ENCODE assay signal across 21 cellular contexts in the genomic region with DNA sequence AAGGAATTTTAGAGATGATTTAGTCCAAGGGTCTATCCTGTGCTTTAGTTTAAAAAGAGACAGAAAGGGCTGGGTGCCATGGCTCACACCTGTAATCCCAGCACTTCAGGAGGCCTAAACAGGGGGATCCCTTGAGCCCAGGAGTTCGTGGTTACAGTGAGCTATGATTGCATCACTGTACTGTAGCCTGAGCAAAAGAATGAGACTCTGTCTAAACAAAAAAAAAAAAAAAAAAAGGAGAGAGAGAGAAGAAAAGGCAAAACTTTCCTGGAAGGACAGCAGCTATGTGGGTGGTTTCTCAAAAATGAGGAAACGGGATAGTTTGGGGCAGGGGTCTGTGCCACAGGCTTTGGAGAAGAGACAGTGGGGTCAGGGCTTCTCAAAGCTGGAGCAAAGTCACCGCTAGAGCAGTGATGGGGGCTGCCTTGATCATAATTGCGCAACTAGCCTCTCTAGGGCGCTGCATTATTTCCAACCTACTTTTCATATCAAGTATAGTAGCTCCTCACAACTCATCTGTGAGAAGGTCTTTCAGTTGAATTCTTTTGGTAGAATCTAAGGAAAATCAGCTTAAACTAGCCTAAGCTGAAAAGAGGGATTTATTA. TPM values are rescaled to one million over a fixed set of nuclear protein-coding genes. Genes with fewer than 3 reads are reported as not detected.
A peak's percentile ranks its signal among the peaks of the same experiment; 100 is the strongest.
DNase-seq lines count a peak whose midpoint lies in the region; TF ChIP-seq lines count a peak whose summit lies in the region.
"Had no signal": no experiment of that assay in that cellular context is flagged by ENCODE, and none has a peak within 500 bp of the region (broad histone marks: within the 10 kb centered on the region; RNA-seq: fewer than 3 reads in every experiment).

No MANE protein-coding gene starts in this region.

- H3K27ac ChIP-seq in breast epithelium (no peak overlapping the region), fibroblast of lung (ENCODE audit: insufficient read depth, low read length) (no peak overlapping the region), smooth muscle cell (ENCODE audit: low read depth) (peak overlapping the region; percentile 10)
- H3K27ac ChIP-seq: esophagus muscularis mucosa, tibial artery had no signal

- DNase-seq in MCF 10A (ENCODE audit: unreplicated experiment) (peak; percentile 25), breast epithelium (ENCODE audit: low spot score in 2 of 2) (no peak), RPMI7951 (ENCODE audit: low read depth) (peak; percentile 26), fibroblast of lung (ENCODE audit: low read depth in 2 of 2) (peak; percentile 37 to 50), smooth muscle cell (lab: John Stamatoyannopoulos, UW; ENCODE audit: unreplicated experiment) (no peak), AML-193 (lab: John Stamatoyannopoulos, UW) (no peak), NCI-H128 (lab: John Stamatoyannopoulos, UW; ENCODE audit: unreplicated experiment) (no peak), putamen (ENCODE audit: low spot score) (no peak)
- DNase-seq: activated B cell treated with CpG ODN at 0.5 μM for 24 hours; CD4-positive, CD25-positive, alpha-beta regulatory T cell; central memory CD4-positive, alpha-beta T cell; DMS153; effector CD4-positive, alpha-beta T cell; hypothalamus; NCI-H2029 treated with DMSO at 0.1 percent for 48 hours; NCI-H524 treated with DMSO at 0.1 percent for 48 hours; posterior cingulate gyrus; T-helper 17 cell; tibial artery had no signal

- no peak overlapping the region for H3K9ac ChIP-seq in fibroblast of lung (ENCODE audit: insufficient read depth, low read length)
- no peak overlapping the region for H3K9ac ChIP-seq in smooth muscle cell (ENCODE audit: low read depth)

- no peaks in the 10 kb centered on the region for H3K36me3 Mint-ChIP-seq in MCF 10A (ENCODE audit: insufficient read depth, unreplicated experiment)
- H3K36me3 Mint-ChIP-seq: CD4-positive, CD25-positive, alpha-beta regulatory T cell had no signal

- peaks cover 25% of the 10 kb centered on the region for H3K4me1 Mint-ChIP-seq in MCF 10A (ENCODE audit: insufficient read depth, unreplicated experiment)
- H3K4me1 Mint-ChIP-seq: activated B cell treated with CpG ODN at 0.5 μM for 24 hours had no signal

- H3K27me3 ChIP-seq in breast epithelium (no peaks in the 10 kb centered on the region), fibroblast of lung (ENCODE audit: control insufficient read depth, insufficient read depth, low read length) (no peaks in the 10 kb centered on the region), smooth muscle cell (ENCODE audit: low read depth) (no peaks in the 10 kb centered on the region)
- H3K27me3 ChIP-seq: esophagus muscularis mucosa, tibial artery had no signal

- no peaks in the 10 kb centered on the region for H3K9me3 Mint-ChIP-seq in MCF 10A (ENCODE audit: unreplicated experiment)
- H3K9me3 Mint-ChIP-seq: activated B cell treated with CpG ODN at 0.5 μM for 24 hours, nephron had no signal

- no peaks in the 10 kb centered on the region for H3F3A ChIP-seq in smooth muscle cell (ENCODE audit: low read depth)

- no TSS peak for BruUV-seq in MCF 10A (replicated peaks; lab: Mats Ljungman, UMichigan)

- no peaks in the 10 kb centered on the region for H3K79me2 ChIP-seq in fibroblast of lung (ENCODE audit: control insufficient read depth, insufficient read depth, low read length)
- H3K79me2 ChIP-seq in smooth muscle cell (ENCODE audit: low read depth) = no peaks in the 10 kb centered on the region

- no peaks in the 10 kb centered on the region for H3K9me3 ChIP-seq in breast epithelium
- no peaks in the 10 kb centered on the region for H3K9me3 ChIP-seq in fibroblast of lung (ENCODE audit: control insufficient read depth, insufficient read depth, low read depth, low read length)
- no peaks in the 10 kb centered on the region for H3K9me3 ChIP-seq in smooth muscle cell (replicated peaks; ENCODE audit: low read depth)
- H3K9me3 ChIP-seq: esophagus muscularis mucosa, tibial artery had no signal

- TF ChIP-seq POLR2A in breast epithelium (IDR thresholded peaks at IDR 0.05) = no peak

- H2AFZ ChIP-seq in fibroblast of lung (ENCODE audit: low read length) = no peak overlapping the region
- H2AFZ ChIP-seq in smooth muscle cell (ENCODE audit: low read depth) = no peak overlapping the region

- H3K4me3 ChIP-seq in breast epithelium (no peak overlapping the region), fibroblast of lung (replicated peaks in 1 of 4; ENCODE audit: control extremely low read depth in 1 of 4, insufficient read depth in 1 of 4, low read depth in 3 of 4, low read length in 4 of 4) (no peak overlapping the region), smooth muscle cell (no peak overlapping the region)
- H3K4me3 ChIP-seq: esophagus muscularis mucosa, tibial artery had no signal

- H3K36me3 ChIP-seq in breast epithelium (no peaks in the 10 kb centered on the region), fibroblast of lung (ENCODE audit: control insufficient read depth, insufficient read depth, low read length) (no peaks in the 10 kb centered on the region), smooth muscle cell (ENCODE audit: low read depth) (no peaks in the 10 kb centered on the region)
- H3K36me3 ChIP-seq: esophagus muscularis mucosa, tibial artery had no signal

- 67% methylated on average over 5 of the region's 5 CpGs for WGBS in smooth muscle cell (ENCODE audit: low lambda C conversion rate)

- H3K27me3 Mint-ChIP-seq in MCF 10A (ENCODE audit: insufficient read depth, unreplicated experiment) = no peaks in the 10 kb centered on the region

- intact Hi-C loops in MCF 10A (cut with micrococcal nuclease) = no loop called here
- intact Hi-C loops in breast epithelium (cut with DNase I; ENCODE audit: low total_unique reads) = loop anchor here (10.0 kb wide), 1 partner anchor 165 kb away; no protein-coding TSS in a partner anchor

- no peak overlapping the region for H3K4me3 Mint-ChIP-seq in MCF 10A (ENCODE audit: unreplicated experiment)
- H3K4me3 Mint-ChIP-seq: activated B cell treated with CpG ODN at 0.5 μM for 24 hours; CD4-positive, CD25-positive, alpha-beta regulatory T cell; nephron; T-helper 17 cell had no signal

- CTCF ChIA-PET in MCF 10A (lab: Yijun Ruan, JAX) = interaction anchor here (0.6 to 2.2 kb wide), 6 partner anchors 9 to 468 kb away, joined by 3 to 9 read pairs (median 5); partner anchors contain the start of gene ANKH

- TF ChIP-seq CTCF in MCF 10A (IDR thresholded peaks at IDR 0.05; ENCODE audit: unreplicated experiment) = no peak
- no peak for TF ChIP-seq CTCF in breast epithelium (IDR thresholded peaks at IDR 0.05)
- no peak for TF ChIP-seq CTCF in fibroblast of lung (conservative IDR thresholded peaks at IDR 0.05 in 1 of 2, IDR thresholded peaks at IDR 0.05 in 1 of 2; ENCODE audit: low read depth in 1 of 2, low read length in 2 of 2)
- no peak for TF ChIP-seq CTCF in smooth muscle cell (IDR thresholded peaks at IDR 0.05; ENCODE audit: borderline replicate concordance, insufficient read depth, poor library complexity, severe bottlenecking)

- H4K20me1 ChIP-seq in fibroblast of lung (ENCODE audit: control insufficient read depth, extremely low read depth, insufficient read depth, low read length) (no peaks in the 10 kb centered on the region), smooth muscle cell (ENCODE audit: low read depth) (no peaks in the 10 kb centered on the region)

- H3K4me1 ChIP-seq in breast epithelium = no peaks in the 10 kb centered on the region
- no peaks in the 10 kb centered on the region for H3K4me1 ChIP-seq in fibroblast of lung (ENCODE audit: control insufficient read depth, extremely low read depth, insufficient read depth, low read length)
- no peaks in the 10 kb centered on the region for H3K4me1 ChIP-seq in smooth muscle cell (ENCODE audit: low read depth)
- H3K4me1 ChIP-seq: tibial artery had no signal

- no peak overlapping the region for H3K27ac Mint-ChIP-seq in MCF 10A (ENCODE audit: low read depth, unreplicated experiment)
- H3K27ac Mint-ChIP-seq: activated B cell treated with CpG ODN at 0.5 μM for 24 hours, nephron, T-helper 17 cell had no signal

- H3K4me2 ChIP-seq in fibroblast of lung (ENCODE audit: extremely low read depth, insufficient read depth, low read length) = no peak overlapping the region
- peak overlapping the region; percentile 6 for H3K4me2 ChIP-seq in smooth muscle cell

- POLR2A ChIA-PET in MCF 10A (lab: Yijun Ruan, JAX) = interaction anchor here (1.0 kb wide), 1 partner anchor 9 kb away, joined by 4 read pairs; the partner anchor contains the start of gene ANKH

RNA-seq across cellular contexts. Expression of gene ANKH, which starts 8.5 kb away (rescaled TPM):
- total RNA-seq in MCF 10A (2022) = 51.3 and 65.7 TPM in 2 replicates
- 10 to 100 TPM; 31.5 to 83.1 (median 52.1) TPM for total RNA-seq in breast epithelium
- 57.0 and 70.5 TPM in 2 replicates for total RNA-seq in RPMI7951 (2014; rRNA removed; shearing (Covaris generic))
- 5.4 and 5.8 TPM in 2 replicates for total RNA-seq in fibroblast of lung
- 10.9 and 14.8 TPM in 2 replicates for polyA plus RNA-seq in fibroblast of lung
- polyA plus RNA-seq in fibroblast of lung (2012) = 15.1 and 28.2 TPM in 2 replicates
- polyA minus RNA-seq in fibroblast of lung (ENCODE audit: low replicate concordance) = 36.5 and 39.2 TPM in 2 replicates
- total RNA-seq in smooth muscle cell = 37.3 and 48.0 TPM in 2 replicates
- 25.4 and 56.6 TPM in 2 replicates for polyA plus RNA-seq in smooth muscle cell

Comparison
In these comparisons a context has a peak if more than half of its experiments do, and no peak if none do; other contexts are left out.
1. DNase-seq: peak in MCF 10A (single experiment), RPMI7951 (single experiment) and fibroblast of lung (2 of 2); none in breast epithelium (0 of 2), smooth muscle cell (single experiment), AML-193 (0 of 2), NCI-H128 (single experiment) and putamen (single experiment).